ENCODE assay signal across 27 cellular contexts in the genomic region with DNA sequence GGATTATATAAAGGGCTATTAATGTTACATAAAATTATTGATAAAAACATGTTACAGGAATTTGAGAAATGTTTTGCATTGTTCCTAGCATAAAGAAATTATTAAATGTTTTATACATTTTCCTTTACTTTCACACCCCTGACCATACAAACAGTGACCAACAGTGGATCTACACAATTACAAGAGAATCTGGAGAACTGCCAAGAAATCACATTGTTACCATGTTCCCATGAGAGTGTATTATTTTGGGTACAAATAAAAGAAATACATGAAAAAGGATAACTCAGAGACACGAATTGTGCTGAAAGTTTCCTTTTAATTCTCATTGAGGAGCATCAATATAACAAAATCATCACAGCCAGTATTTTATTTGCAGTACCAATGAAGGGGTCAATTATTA.
"Had no signal": no experiment of that assay in that cellular context is flagged by ENCODE, and none has a peak within 500 bp of the region (broad histone marks: within the 10 kb centered on the region; RNA-seq: fewer than 3 reads in every experiment).

No MANE protein-coding gene starts in this region.

- H3K36me3 ChIP-seq: left lung, prostate gland, thoracic aorta, vagina had no signal

- H3K4me1 ChIP-seq: foreskin keratinocyte, prostate gland, vagina had no signal

- H3K27ac ChIP-seq: coronary artery, foreskin keratinocyte, left lung, prostate gland, thoracic aorta, vagina had no signal

- FAIRE-seq: bronchial epithelial cell, endometrium had no signal

- H3K9me3 ChIP-seq: left lung, prostate gland, thoracic aorta, vagina had no signal

- DNase-seq: activated CD4-positive, alpha-beta T cell treated with anti-CD3 and anti-CD28 coated beads, Interleukin-2, amount 50 U/mL, for 4 hours; activated CD8-positive, alpha-beta memory T cell treated with anti-CD3 and anti-CD28 coated beads for 24 hours; activated CD8-positive, alpha-beta memory T cell treated with anti-CD3 and anti-CD28 coated beads, Interleukin-2, amount 50 U/mL, for 4 hours; activated naive CD4-positive, alpha-beta T cell; activated T-cell treated with anti-CD3 and anti-CD28 coated beads, Interleukin-2, amount 50 U/mL, for 4 hours; cerebellar nuclear complex; effector CD4-positive, alpha-beta T cell; erythroblast; foreskin keratinocyte; kidney glomerular epithelial cell; left lung; midbrain; stimulated activated CD4-positive, alpha-beta T cell treated with anti-CD3 and anti-CD28 coated beads, Interleukin-2, amount 100 ng/mL, for 48 hours; stimulated activated naive CD4-positive, alpha-beta T cell; T1000 had no signal

- H3K27ac Mint-ChIP-seq: activated naive CD8-positive, alpha-beta T cell; activated T-helper 2 cell treated with anti-CD3 and anti-CD28 coated beads, Interferon-gamma antibody, Interleukin-2, Interleukin-4, amounts not matched to agents 10 μg/mL and 5 μg/mL and 100 μg/mL, durations not matched to agents 14 hours and 24 hours and 36 hours; natural killer cell treated with Interleukin-12 subunit alpha and Interleukin-12 subunit beta and Interleukin-15 and Interleukin-18, amount 100 ng/mL, for 72 hours; type B pancreatic cell; WTC11 had no signal

- H3K4me3 Mint-ChIP-seq: activated naive CD8-positive, alpha-beta T cell; activated T-cell treated with anti-CD3 and anti-CD28 coated beads, Interleukin-2, amount 50 U/mL, for 4 hours; natural killer cell treated with Interleukin-12 subunit alpha and Interleukin-12 subunit beta and Interleukin-15 and Interleukin-18, amount 100 ng/mL, for 72 hours; type B pancreatic cell; WTC11 had no signal

- H3K9me3 Mint-ChIP-seq: activated T-cell treated with anti-CD3 and anti-CD28 coated beads, Interleukin-2, amount 50 U/mL, for 4 hours; activated T-helper 2 cell treated with anti-CD3 and anti-CD28 coated beads, Interferon-gamma antibody, Interleukin-2, Interleukin-4, amounts not matched to agents 10 μg/mL and 5 μg/mL and 100 μg/mL, durations not matched to agents 14 hours and 24 hours and 36 hours; natural killer cell treated with Interleukin-12 subunit alpha and Interleukin-12 subunit beta and Interleukin-15 and Interleukin-18, amount 100 ng/mL, for 72 hours; type B pancreatic cell; WTC11 had no signal

- H3K36me3 Mint-ChIP-seq: natural killer cell treated with Interleukin-12 subunit alpha and Interleukin-12 subunit beta and Interleukin-15 and Interleukin-18, amount 100 ng/mL, for 72 hours; WTC11 had no signal

- H3K27me3 Mint-ChIP-seq: activated naive CD8-positive, alpha-beta T cell; natural killer cell treated with Interleukin-12 subunit alpha and Interleukin-12 subunit beta and Interleukin-15 and Interleukin-18, amount 100 ng/mL, for 72 hours; type B pancreatic cell had no signal

- H3K4me3 ChIP-seq: coronary artery, left lung, lung, prostate gland, thoracic aorta, vagina had no signal

- H3K27me3 ChIP-seq: foreskin keratinocyte, left lung, vagina had no signal
